ENCODE assay signal across 11 cellular contexts in the genomic region with DNA sequence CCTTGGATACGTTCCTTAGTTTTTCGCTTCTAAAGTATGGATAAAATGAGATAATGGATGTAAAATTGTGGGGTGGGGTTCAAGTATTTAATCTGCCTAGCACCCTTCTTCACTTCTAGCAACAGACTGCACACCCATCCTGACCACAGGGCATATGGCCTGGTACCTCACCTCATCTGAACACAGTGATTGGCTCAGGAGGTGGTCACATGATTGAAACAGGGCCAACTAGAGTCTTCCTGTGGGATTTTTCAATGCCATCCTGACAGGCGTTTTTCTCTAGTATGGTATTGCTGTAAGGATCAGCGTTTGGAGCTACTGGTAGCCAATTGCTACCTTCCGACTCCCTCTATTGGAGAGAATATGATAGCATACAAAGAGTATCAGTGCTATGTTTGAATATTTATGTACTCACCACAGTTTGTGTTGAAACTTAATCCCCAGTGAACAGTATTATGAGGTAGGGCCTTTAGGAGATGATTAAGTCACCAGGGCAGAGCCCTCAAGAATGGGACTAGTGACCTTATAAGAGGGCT.
DNase-seq lines count a peak whose midpoint lies in the region; ATAC-seq and TF ChIP-seq lines count a peak whose summit lies in the region.
"Had no signal": no experiment of that assay in that cellular context is flagged by ENCODE, and none has a peak within 500 bp of the region (broad histone marks: within the 10 kb centered on the region; RNA-seq: fewer than 3 reads in every experiment).

No MANE protein-coding gene starts in this region.

- no peak overlapping the region for H3K4me2 ChIP-seq in osteoblast (ENCODE audit: insufficient read depth, low read length)

- no peak overlapping the region for H3K4me3 Mint-ChIP-seq in effector memory CD8-positive, alpha-beta T cell
- H3K4me3 Mint-ChIP-seq: memory B cell had no signal

- no peak overlapping the region for H3K27ac ChIP-seq in osteoblast (ENCODE audit: low read depth, low read length)
- H3K27ac ChIP-seq: skin epidermis had no signal

- no peak overlapping the region for H3K27ac Mint-ChIP-seq in effector memory CD8-positive, alpha-beta T cell
- H3K27ac Mint-ChIP-seq: memory B cell had no signal

- no peaks in the 10 kb centered on the region for H3K36me3 Mint-ChIP-seq in effector memory CD8-positive, alpha-beta T cell (ENCODE audit: insufficient read depth)
- H3K36me3 Mint-ChIP-seq: memory B cell had no signal

- H3K4me1 ChIP-seq in osteoblast (ENCODE audit: insufficient read depth, low read length) = no peaks in the 10 kb centered on the region

- H3K9me3 Mint-ChIP-seq in effector memory CD8-positive, alpha-beta T cell = no peaks in the 10 kb centered on the region
- H3K9me3 Mint-ChIP-seq: memory B cell had no signal

- no peak overlapping the region for H2AFZ ChIP-seq in osteoblast (ENCODE audit: low read length)

- H3K79me2 ChIP-seq in osteoblast (ENCODE audit: insufficient read depth, low read length) = no peaks in the 10 kb centered on the region

- H3K9me3 ChIP-seq in osteoblast (ENCODE audit: low read depth, low read length) = no peaks in the 10 kb centered on the region

- no peaks in the 10 kb centered on the region for H3K36me3 ChIP-seq in osteoblast (ENCODE audit: insufficient read depth, low read length)

- peaks cover 4% of the 10 kb centered on the region for H3K27me3 ChIP-seq in osteoblast (ENCODE audit: insufficient read depth, low read length)

- no peaks in the 10 kb centered on the region for H3K4me1 Mint-ChIP-seq in effector memory CD8-positive, alpha-beta T cell (ENCODE audit: low read depth in 2 of 2)

- no peak overlapping the region for H3K4me3 ChIP-seq in LNCaP clone FGC (ENCODE audit: low read depth, low read length)
- no peak overlapping the region for H3K4me3 ChIP-seq in osteoblast (ENCODE audit: insufficient read depth, low read length)
- H3K4me3 ChIP-seq: skin epidermis had no signal

- DNase-seq in NCI-H345 (lab: John Stamatoyannopoulos, UW) (peak; percentile 3), NCI-H345 treated with DMSO at 0.1 percent for 48 hours (lab: John Stamatoyannopoulos, UW; ENCODE audit: unreplicated experiment) (no peak), LNCaP clone FGC (ENCODE audit: low read depth) (no peak), SK-N-DZ (ENCODE audit: low spot score) (peak; percentile 56), osteoblast (ENCODE audit: insufficient read length, low spot score, missing footprints) (no peak)
- no peak for DNase-seq in activated T-cell treated with anti-CD3 and anti-CD28 coated beads, Interleukin-2, amount 50 U/mL, for 48 hours
- DNase-seq in effector memory CD8-positive, alpha-beta T cell = no peak
- DNase-seq in stimulated activated CD8-positive, alpha-beta memory T cell treated with anti-CD3 and anti-CD28 coated beads, Interleukin-4, amount 100 ng/mL, for 48 hours = no peak
- DNase-seq: stimulated activated naive CD8-positive, alpha-beta T cell treated with anti-CD3 and anti-CD28 coated beads, Interleukin-15, Interleukin-2, amounts not matched to agents 100 U/mL and 50 U/mL, for 24 hours had no signal

- ATAC-seq in effector memory CD8-positive, alpha-beta T cell (replicated peaks) = no peak
- ATAC-seq: stimulated activated naive CD8-positive, alpha-beta T cell treated with anti-CD3 and anti-CD28 coated beads, Interleukin-15, Interleukin-2, amounts not matched to agents 100 U/mL and 50 U/mL, for 24 hours had no signal

- peaks cover 10 to 19% of the 10 kb centered on the region in 2 donors for H3K27me3 Mint-ChIP-seq in effector memory CD8-positive, alpha-beta T cell
- H3K27me3 Mint-ChIP-seq: memory B cell had no signal

- H4K20me1 ChIP-seq in osteoblast (ENCODE audit: insufficient read depth, low read length) = no peaks in the 10 kb centered on the region

- peak; percentile 24; the same call in 1 of the 2 replicates for TF ChIP-seq CTCF in LNCaP clone FGC (IDR thresholded peaks at IDR 0.05; ENCODE audit: control insufficient read depth, extremely low read depth, insufficient read depth)
- peak; percentile 29 for TF ChIP-seq CTCF in osteoblast (IDR thresholded peaks at IDR 0.05; ENCODE audit: extremely low read depth, low read depth, low read length)

Comparison
In these comparisons a context has a peak if more than half of its experiments do, and no peak if none do; other contexts are left out.
1. DNase-seq: peak in NCI-H345 (single experiment) and SK-N-DZ (single experiment); none in NCI-H345 treated with DMSO at 0.1 percent for 48 hours (single experiment), LNCaP clone FGC (single experiment), osteoblast (single experiment), activated T-cell treated with anti-CD3 and anti-CD28 coated beads, Interleukin-2, amount 50 U/mL, for 48 hours (0 of 2), effector memory CD8-positive, alpha-beta T cell (0 of 3) and stimulated activated CD8-positive, alpha-beta memory T cell treated with anti-CD3 and anti-CD28 coated beads, Interleukin-4, amount 100 ng/mL, for 48 hours (single experiment).